In genomic region chr1:224183591-224184312, GRCh38 we compare ENCODE assay signal across 8 cellular contexts.
DNase-seq lines count a peak whose midpoint lies in the region; ATAC-seq and TF ChIP-seq lines count a peak whose summit lies in the region.

No MANE protein-coding gene starts in this region.

- peak; percentile 58 for ATAC-seq in GM18498 (IDR thresholded peaks at IDR 0.05; ENCODE audit: unreplicated experiment)
- peak; percentile 42 for ATAC-seq in HG02938 (IDR thresholded peaks at IDR 0.05; ENCODE audit: unreplicated experiment)
- ATAC-seq in activated CD4-positive, CD25-positive, alpha-beta regulatory T cell treated with anti-CD3 and anti-CD28 coated beads, Interleukin-2, amount 50 U/mL, for 24 hours = peak; percentile 27 to 40

- DNase-seq in NCI-H1930 (lab: John Stamatoyannopoulos, UW) (peak; percentile 20 to 45), choroid plexus epithelial cell (ENCODE audit: low read depth) (peak; percentile 70), left kidney (ENCODE audit: low read depth, low spot score) (peak; percentile 87)
- DNase-seq in stimulated activated CD4-positive, alpha-beta T cell treated with anti-CD3 and anti-CD28 coated beads, Interleukin-2, amount 100 ng/mL, for 24 hours = peak; percentile 65 to 73

- H3K27ac ChIP-seq in 22Rv1 = peak overlapping the region; percentile 92

- peak overlapping the region; percentile 86 for H3K4me3 ChIP-seq in choroid plexus epithelial cell (ENCODE audit: low read depth, low read length)

- TF ChIP-seq CTCF in 22Rv1 (IDR thresholded peaks at IDR 0.05) = no peak; the same call in 1 of the 2 replicates
- TF ChIP-seq CTCF in choroid plexus epithelial cell (conservative IDR thresholded peaks at IDR 0.05; ENCODE audit: low read depth, low read length) = no peak

Comparison
In these comparisons a context has a peak if more than half of its experiments do, and no peak if none do; other contexts are left out.
1. Peak in every context shown above with its lines: DNase-seq, ATAC-seq, H3K4me3 ChIP-seq and H3K27ac ChIP-seq.
2. DNase-seq: peak in every context shown above with its lines; median percentile 87 in left kidney; 70 in choroid plexus epithelial cell; 69 in stimulated activated CD4-positive, alpha-beta T cell treated with anti-CD3 and anti-CD28 coated beads, Interleukin-2, amount 100 ng/mL, for 24 hours; 32 in NCI-H1930.